ENCODE assay signal across 1 cellular context in genomic region chr17:78236362-78237127, GRCh38.
TF ChIP-seq lines count a peak whose summit lies in the region.

No MANE protein-coding gene starts in this region.

TF ChIP-seq in K562, 482 proteins besides CTCF, POLR2A, EP300 and RAD21 (continued from another document):
- TF ChIP-seq KDM5B (IDR thresholded peaks at IDR 0.05; ENCODE audit: insufficient replicate concordance, low read depth, low read length) (no peak), PKNOX1 (IDR thresholded peaks at IDR 0.05) (peak; percentile 65), U2AF2 (optimal IDR thresholded peaks at IDR 0.05; ENCODE audit: low read depth, low read length) (no peak), ASH1L (IDR thresholded peaks at IDR 0.05; ENCODE audit: borderline replicate concordance, low read depth, partially characterized antibody) (no peak)
TF ChIP-seq in K562: peak in this region for 1.
